In genomic region chr9:111482656-111483418, GRCh38 we compare ENCODE assay signal across 8 cellular contexts. TPM values are rescaled to one million over a fixed set of nuclear protein-coding genes. Genes with fewer than 3 reads are reported as not detected.
DNase-seq lines count a peak whose midpoint lies in the region; ATAC-seq, FAIRE-seq and TF ChIP-seq lines count a peak whose summit lies in the region.

No MANE protein-coding gene starts in this region.

- CTCF ChIA-PET in GM10248 (lab: Yijun Ruan, JAX), result interaction anchor here (1.0 kb wide), 2 partner anchors 11 to 26 kb away, joined by 3 read pairs; no protein-coding TSS in a partner anchor

- peak overlapping the region; percentile 83 for H3K4me3 ChIP-seq in LNCaP clone FGC (ENCODE audit: low read depth, low read length)
- H3K4me3 ChIP-seq in psoas muscle, result peak overlapping the region; percentile 98

- no peaks in the 10 kb centered on the region for H3K27me3 ChIP-seq in psoas muscle (ENCODE audit: insufficient read depth in 3 of 3, low read length in 2 of 3)

- no peaks in the 10 kb centered on the region for H3K36me3 ChIP-seq in psoas muscle (ENCODE audit: insufficient read depth in 1 of 2, low read depth in 1 of 2)

- TF ChIP-seq POLR2A in H54 (IDR thresholded peaks at IDR 0.05; ENCODE audit: low read depth, low read length), result peak; percentile 35; the same call in 1 of the 2 replicates

- peaks cover 36% of the 10 kb centered on the region for H3K4me1 ChIP-seq in psoas muscle

- H3K27ac ChIP-seq in psoas muscle, result peak overlapping the region; percentile 100

- no peaks in the 10 kb centered on the region for H3K9me3 ChIP-seq in psoas muscle

- WGBS in psoas muscle, 3 donors, result 0% methylated on average over 45 to 74 of the region's 74 CpGs

- POLR2A ChIA-PET in GM10248 (lab: Yijun Ruan, JAX), result interaction anchor here (0.6 kb wide), 1 partner anchor 1404 kb away, joined by 5 read pairs; no protein-coding TSS in a partner anchor

- no peak for FAIRE-seq in H54 (lab: Jason Lieb, UNC)
- FAIRE-seq in urothelium cell line (lab: Jason Lieb, UNC), result no peak

- peak; percentile 85 for DNase-seq in GM10248 (ENCODE audit: extremely low spot score)
- peak; percentile 57 for DNase-seq in H54 (ENCODE audit: insufficient read length, low spot score)
- DNase-seq in LNCaP clone FGC (ENCODE audit: low read depth), result no peak
- DNase-seq in T-helper 1 cell, result peak; percentile 25 to 67 (median 45)
- peak in 51 of 56 donors; percentile 11 to 80 (median 51) for DNase-seq in amygdala (lab: John Stamatoyannopoulos, UW)
- peak; percentile 87 for DNase-seq in left ventricle myocardium superior
- peak; percentile 85 to 91 for DNase-seq in psoas muscle
- peak; percentile 62 for DNase-seq in urothelium cell line (ENCODE audit: low spot score)

- TF ChIP-seq CTCF in GM10248 (IDR thresholded peaks at IDR 0.05; ENCODE audit: control extremely low read depth, extremely low read depth, low read depth, missing control alignments) (no peak), LNCaP clone FGC (IDR thresholded peaks at IDR 0.05; ENCODE audit: control insufficient read depth, extremely low read depth, insufficient read depth) (no peak), psoas muscle (IDR thresholded peaks at IDR 0.05) (no peak)

- intact Hi-C loops in left ventricle myocardium superior (cut with micrococcal nuclease) (no loop called here), psoas muscle (cut with DNase I) (loop anchor here in 1 of 2 donors (5.0 to 10.0 kb wide), 3 partner anchors 36 to 852 kb away; partner anchors contain the start of genes DNAJC25 and PTBP3)

- ATAC-seq in left ventricle myocardium superior, result peak; percentile 74
- peak; percentile 75 to 81 (median 80) for ATAC-seq in psoas muscle

RNA-seq across cellular contexts. Expression of gene ECPAS, which starts 1.3 kb away (rescaled TPM):
- total RNA-seq in left ventricle myocardium superior (120 TPM), psoas muscle (100 to 1,000 TPM; 273 to 456 (median 349) TPM)
- 100 to 1,000 TPM in 2 of 3 donors, 10 to 100 TPM in 1; 95.9 to 410 (median 135) TPM for polyA plus RNA-seq in psoas muscle

RNA-seq across cellular contexts. Expression of gene ZNF483, which starts 42.1 kb away (rescaled TPM):
- total RNA-seq in left ventricle myocardium superior (4.9 TPM), psoas muscle (under 1 TPM; 0.17 to 0.92 (median 0.45) TPM)
- polyA plus RNA-seq in psoas muscle, result under 1 TPM in 1 of 3 donors, not detected in 2; 0.05 TPM
